In the genomic region with DNA sequence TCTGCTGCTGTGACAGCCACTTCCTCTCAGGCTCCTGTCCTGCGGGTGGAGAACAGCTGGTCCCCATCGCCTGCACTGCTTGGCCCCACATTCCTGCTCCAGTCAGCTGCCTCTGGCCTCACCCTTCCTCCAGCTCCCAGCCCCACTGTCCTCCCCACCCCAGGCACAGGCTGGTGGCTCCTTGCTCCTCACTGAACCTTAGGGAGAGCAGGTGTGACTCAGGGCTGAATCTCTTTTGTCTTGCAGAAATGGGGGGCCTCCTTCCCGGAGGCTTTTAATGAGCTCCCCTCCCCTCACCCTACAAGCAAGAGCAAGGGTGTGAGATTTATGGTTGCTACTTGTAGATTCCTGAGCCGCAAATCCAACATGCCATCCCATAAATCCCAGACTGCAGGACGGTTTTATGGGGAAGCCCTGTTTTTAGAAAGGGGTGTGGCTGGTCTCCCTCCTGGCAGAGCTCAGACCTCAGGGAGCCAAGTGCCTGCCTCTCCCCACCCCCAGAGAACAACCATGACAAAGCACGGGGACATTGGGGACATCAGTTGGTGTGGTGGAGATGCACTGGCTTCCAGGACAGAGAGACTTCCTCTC, we compare ENCODE assay signal across 1 cellular context.
TF ChIP-seq lines count a peak whose summit lies in the region.

No MANE protein-coding gene starts in this region.

TF ChIP-seq in HEK293, 187 proteins besides CTCF, POLR2A, EP300 and RAD21 (continued from another document and continues in another):
- no peak for TF ChIP-seq ZNF148 (tag by site-specific recombination; IDR thresholded peaks at IDR 0.05; ENCODE audit: borderline replicate concordance)
- TF ChIP-seq ZNF843 (tag by site-specific recombination; IDR thresholded peaks at IDR 0.05), result peak; percentile 47; the same call in 1 of the 2 replicates
- TF ChIP-seq ZFP3 (tag by site-specific recombination; IDR thresholded peaks at IDR 0.05; ENCODE audit: low read depth), result no peak
- TF ChIP-seq ZBTB8A (tag by site-specific recombination; IDR thresholded peaks at IDR 0.05), result peak; percentile 62
- no peak for TF ChIP-seq ZNF544 (tag by site-specific recombination; IDR thresholded peaks at IDR 0.05)
- TF ChIP-seq OVOL3 (tag by site-specific recombination; IDR thresholded peaks at IDR 0.05), result no peak
- TF ChIP-seq ATF2 (tag by site-specific recombination; IDR thresholded peaks at IDR 0.05; ENCODE audit: low read depth), result no peak
- TF ChIP-seq ZNF629 (tag by site-specific recombination; IDR thresholded peaks at IDR 0.05), result no peak
- TF ChIP-seq ZFP37 (tag by site-specific recombination; IDR thresholded peaks at IDR 0.05), result no peak
- no peak for TF ChIP-seq ZNF433 (tag by site-specific recombination; IDR thresholded peaks at IDR 0.05; ENCODE audit: low read depth)
- TF ChIP-seq, protein P1, sequence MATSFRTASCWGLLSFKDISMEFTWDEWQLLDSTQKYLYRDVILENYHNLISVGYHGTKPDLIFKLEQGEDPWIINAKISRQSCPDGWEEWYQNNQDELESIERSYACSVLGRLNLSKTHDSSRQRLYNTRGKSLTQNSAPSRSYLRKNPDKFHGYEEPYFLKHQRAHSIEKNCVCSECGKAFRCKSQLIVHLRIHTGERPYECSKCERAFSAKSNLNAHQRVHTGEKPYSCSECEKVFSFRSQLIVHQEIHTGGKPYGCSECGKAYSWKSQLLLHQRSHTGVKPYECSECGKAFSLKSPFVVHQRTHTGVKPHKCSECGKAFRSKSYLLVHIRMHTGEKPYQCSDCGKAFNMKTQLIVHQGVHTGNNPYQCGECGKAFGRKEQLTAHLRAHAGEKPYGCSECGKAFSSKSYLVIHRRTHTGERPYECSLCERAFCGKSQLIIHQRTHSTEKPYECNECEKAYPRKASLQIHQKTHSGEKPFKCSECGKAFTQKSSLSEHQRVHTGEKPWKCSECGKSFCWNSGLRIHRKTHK (tag by site-specific recombination; IDR thresholded peaks at IDR 0.05), result no peak
- TF ChIP-seq, protein P2, sequence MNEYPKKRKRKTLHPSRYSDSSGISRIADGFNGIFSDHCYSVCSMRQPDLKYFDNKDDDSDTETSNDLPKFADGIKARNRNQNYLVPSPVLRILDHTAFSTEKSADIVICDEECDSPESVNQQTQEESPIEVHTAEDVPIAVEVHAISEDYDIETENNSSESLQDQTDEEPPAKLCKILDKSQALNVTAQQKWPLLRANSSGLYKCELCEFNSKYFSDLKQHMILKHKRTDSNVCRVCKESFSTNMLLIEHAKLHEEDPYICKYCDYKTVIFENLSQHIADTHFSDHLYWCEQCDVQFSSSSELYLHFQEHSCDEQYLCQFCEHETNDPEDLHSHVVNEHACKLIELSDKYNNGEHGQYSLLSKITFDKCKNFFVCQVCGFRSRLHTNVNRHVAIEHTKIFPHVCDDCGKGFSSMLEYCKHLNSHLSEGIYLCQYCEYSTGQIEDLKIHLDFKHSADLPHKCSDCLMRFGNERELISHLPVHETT (tag by site-specific recombination; IDR thresholded peaks at IDR 0.05), result no peak
- TF ChIP-seq ZNF830 (tag by site-specific recombination; IDR thresholded peaks at IDR 0.05; ENCODE audit: low read depth), result no peak
- TF ChIP-seq ZNF654 (tag by site-specific recombination; IDR thresholded peaks at IDR 0.05; ENCODE audit: low read depth), result no peak
- TF ChIP-seq TRIM28 (IDR thresholded peaks at IDR 0.05; ENCODE audit: borderline replicate concordance, low read length), result no peak
- no peak for TF ChIP-seq ZNF350 (tag by site-specific recombination; IDR thresholded peaks at IDR 0.05)
- no peak for TF ChIP-seq ZNF146 (tag by site-specific recombination; IDR thresholded peaks at IDR 0.05)
- no peak for TF ChIP-seq HOXC10 (CRISPR knock-in tag; IDR thresholded peaks at IDR 0.05)
- TF ChIP-seq ZNF426 (tag by site-specific recombination; IDR thresholded peaks at IDR 0.05), result no peak
- TF ChIP-seq ZNF18 (tag by site-specific recombination; IDR thresholded peaks at IDR 0.05), result peak; percentile 87
- no peak for TF ChIP-seq ZNF785 (tag by site-specific recombination; IDR thresholded peaks at IDR 0.05)
- 0 out of 2 replicates have a peak, but pooled peaks have one; percentile 21 for TF ChIP-seq PATZ1 (tag by site-specific recombination; IDR thresholded peaks at IDR 0.05)
- TF ChIP-seq ZBTB20 (tag by site-specific recombination; IDR thresholded peaks at IDR 0.05), result no peak
- no peak for TF ChIP-seq ZBTB7A (tag by site-specific recombination; IDR thresholded peaks at IDR 0.05; ENCODE audit: low read depth)
- TF ChIP-seq ZSCAN5A (tag by site-specific recombination; IDR thresholded peaks at IDR 0.05), result no peak
- no peak for TF ChIP-seq ZNF791 (tag by site-specific recombination; IDR thresholded peaks at IDR 0.05)
- no peak for TF ChIP-seq ZNF174 (tag by site-specific recombination; IDR thresholded peaks at IDR 0.05)
- no peak for TF ChIP-seq ZNF670 (tag by site-specific recombination; IDR thresholded peaks at IDR 0.05; ENCODE audit: low read depth)
- TF ChIP-seq ZNF501 (tag by site-specific recombination; IDR thresholded peaks at IDR 0.05), result no peak
- peak; percentile 93 for TF ChIP-seq SCRT1 (tag by site-specific recombination; IDR thresholded peaks at IDR 0.05; ENCODE audit: borderline replicate concordance)
- no peak for TF ChIP-seq ZNF530 (tag by site-specific recombination; IDR thresholded peaks at IDR 0.05; ENCODE audit: low read depth)
- no peak; the same call in 1 of the 2 replicates for TF ChIP-seq PRDM6 (tag by site-specific recombination; IDR thresholded peaks at IDR 0.05)
- no peak for TF ChIP-seq ZNF132 (tag by site-specific recombination; IDR thresholded peaks at IDR 0.05; ENCODE audit: borderline replicate concordance)
- TF ChIP-seq ZSCAN23 (tag by site-specific recombination; IDR thresholded peaks at IDR 0.05), result no peak
- TF ChIP-seq ZNF114 (tag by site-specific recombination; IDR thresholded peaks at IDR 0.05), result no peak
- no peak for TF ChIP-seq ZNF76 (tag by site-specific recombination; IDR thresholded peaks at IDR 0.05; ENCODE audit: borderline replicate concordance, low read depth)
- TF ChIP-seq KLF7 (tag by site-specific recombination; IDR thresholded peaks at IDR 0.05; ENCODE audit: borderline replicate concordance), result peak; percentile 38; the same call in 1 of the 2 replicates
- TF ChIP-seq ZNF692 (tag by site-specific recombination; IDR thresholded peaks at IDR 0.05), result peak; percentile 47
- no peak for TF ChIP-seq HOXD13 (CRISPR knock-in tag; IDR thresholded peaks at IDR 0.05; ENCODE audit: borderline replicate concordance)
- TF ChIP-seq ZNF585B (tag by site-specific recombination; IDR thresholded peaks at IDR 0.05), result no peak
- TF ChIP-seq WT1 (tag by site-specific recombination; IDR thresholded peaks at IDR 0.05), result peak; percentile 82
- no peak for TF ChIP-seq ZNF677 (tag by site-specific recombination; IDR thresholded peaks at IDR 0.05)
- no peak for TF ChIP-seq ZNF302 (tag by site-specific recombination; IDR thresholded peaks at IDR 0.05; ENCODE audit: low read depth)
- TF ChIP-seq, protein P3, sequence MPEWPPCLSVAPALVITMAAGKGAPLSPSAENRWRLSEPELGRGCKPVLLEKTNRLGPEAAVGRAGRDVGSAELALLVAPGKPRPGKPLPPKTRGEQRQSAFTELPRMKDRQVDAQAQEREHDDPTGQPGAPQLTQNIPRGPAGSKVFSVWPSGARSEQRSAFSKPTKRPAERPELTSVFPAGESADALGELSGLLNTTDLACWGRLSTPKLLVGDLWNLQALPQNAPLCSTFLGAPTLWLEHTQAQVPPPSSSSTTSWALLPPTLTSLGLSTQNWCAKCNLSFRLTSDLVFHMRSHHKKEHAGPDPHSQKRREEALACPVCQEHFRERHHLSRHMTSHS (tag by site-specific recombination; IDR thresholded peaks at IDR 0.05), result no peak
- peak; percentile 94 for TF ChIP-seq KLF17 (tag by site-specific recombination; IDR thresholded peaks at IDR 0.05)
